In the genomic region with DNA sequence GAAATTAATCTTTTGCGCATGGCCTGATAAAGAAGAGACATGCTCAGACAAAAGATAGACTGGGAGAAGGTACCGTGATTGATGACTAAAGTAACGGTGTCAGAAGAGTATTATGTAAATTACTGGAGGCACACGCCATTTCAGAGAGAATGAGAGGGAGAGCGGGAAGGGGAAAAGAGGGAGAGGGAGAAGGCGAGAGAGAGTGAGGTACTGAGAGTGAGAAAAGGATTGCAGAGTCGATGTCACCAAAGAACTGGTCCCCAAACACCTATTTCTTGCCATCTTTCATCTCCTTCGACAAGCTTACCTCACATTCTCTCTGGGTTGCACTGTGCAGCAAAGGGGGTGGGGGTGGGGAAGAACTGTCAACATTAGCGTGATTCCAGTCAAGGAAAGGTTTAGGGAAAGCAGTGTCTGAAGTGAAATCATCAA, we compare ENCODE assay signal across 17 cellular contexts.
"Had no signal": no experiment of that assay in that cellular context is flagged by ENCODE, and none has a peak within 500 bp of the region (broad histone marks: within the 10 kb centered on the region; RNA-seq: fewer than 3 reads in every experiment).

No MANE protein-coding gene starts in this region.

- H3K4me1 ChIP-seq: SJSA1 had no signal

- H3K36me3 ChIP-seq: MG63, SJSA1 had no signal

- DNase-seq: KBM-7, MG63, NCI-H1092, NCI-H1105 treated with DMSO at 0.1 percent for 48 hours, NCI-H1417 treated with DMSO at 0.1 percent for 48 hours, NCI-H146, NCI-H1694 treated with DMSO at 0.1 percent for 48 hours, NCI-H1930, NCI-H2081, NCI-H2107, NCI-H2227 treated with DMSO at 0.1 percent for 48 hours, NCI-H524, NCI-H526 treated with DMSO at 0.1 percent for 48 hours, NCI-H748 treated with DMSO at 0.1 percent for 48 hours had no signal

- H3K4me3 ChIP-seq: MG63, SJSA1, SK-N-MC had no signal

- H3K9me3 ChIP-seq: MG63, SJSA1 had no signal

- H3K27me3 ChIP-seq: MG63, SJSA1 had no signal

- H3K27ac ChIP-seq: RWPE1, SJSA1, SK-N-MC had no signal
